Comparison of ENCODE assay signal across 8 cellular contexts in the genomic region with DNA sequence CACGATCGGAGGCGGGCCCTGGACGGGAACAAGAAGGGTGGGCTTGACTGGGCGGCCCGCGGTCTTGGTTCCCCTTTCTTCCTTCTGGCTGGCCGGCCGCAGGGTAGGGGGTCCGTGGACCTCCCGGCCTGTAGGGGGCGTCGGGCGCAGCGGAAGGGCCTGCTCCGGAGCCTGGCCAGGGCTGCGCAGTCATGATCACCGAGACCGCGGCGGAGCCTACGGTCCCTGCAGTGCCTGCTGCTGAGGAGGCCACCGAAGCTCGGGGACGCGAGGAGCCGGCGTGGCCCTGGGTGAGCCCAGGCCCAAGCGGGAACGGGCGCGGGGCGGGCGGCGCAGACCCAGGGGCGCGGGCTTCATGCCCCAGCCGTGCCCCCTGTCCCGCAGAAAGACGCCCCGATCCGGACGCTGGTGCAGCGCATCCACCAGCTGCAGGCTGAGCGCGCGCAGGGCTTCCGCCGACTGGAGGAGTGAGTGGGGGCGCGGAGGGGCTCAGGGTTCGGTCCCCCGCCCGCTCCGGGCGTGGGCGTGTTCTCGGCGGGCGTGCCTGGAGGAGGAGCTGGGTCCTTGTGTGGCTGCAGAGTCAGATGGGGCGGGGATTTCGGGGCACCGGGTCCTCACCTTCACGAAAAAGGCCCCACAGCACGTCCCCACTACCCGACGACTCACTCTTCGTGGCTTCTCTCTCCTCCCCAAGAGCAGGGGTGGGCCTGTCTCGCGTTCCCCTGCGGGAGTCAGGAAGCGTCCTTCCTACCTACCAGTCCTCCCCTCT. TPM values are rescaled to one million over a fixed set of nuclear protein-coding genes. Genes with fewer than 3 reads are reported as not detected.
DNase-seq lines count a peak whose midpoint lies in the region; ATAC-seq and TF ChIP-seq lines count a peak whose summit lies in the region.

A gene (plus strand): TSS at position 188 of the 769 bp plus-strand sequence. CDS start 4 bp downstream, at position 192.

- peak within 1 kb of the TSS; percentile 81 for H3K4me3 ChIP-seq in kidney epithelial cell (ENCODE audit: low read depth, low read length)

- TF ChIP-seq CTCF in kidney epithelial cell (IDR thresholded peaks at IDR 0.05; ENCODE audit: insufficient read depth, low read length, poor library complexity, severe bottlenecking) = peak; percentile 90

- no peaks in the 10 kb centered on the region for H3K36me3 ChIP-seq in kidney epithelial cell (ENCODE audit: control insufficient read depth, insufficient read depth, low read length)

- peak; percentile 84 for DNase-seq in AG08395 (ENCODE audit: low spot score)
- DNase-seq in NCI-H446 (lab: John Stamatoyannopoulos, UW) = peak; percentile 65 to 86
- DNase-seq in cerebellar cortex (ENCODE audit: low spot score) = peak; percentile 84
- DNase-seq in kidney epithelial cell (ENCODE audit: low read depth) = no peak
- DNase-seq in stimulated activated CD4-positive, alpha-beta T cell treated with anti-CD3 and anti-CD28 coated beads, Interleukin-15, amount 100 ng/mL, for 48 hours (ENCODE audit: low read depth in 2 of 2) = peak; percentile 74 to 78

- no peaks in the 10 kb centered on the region for H3K27me3 ChIP-seq in kidney epithelial cell (ENCODE audit: control insufficient read depth, insufficient read depth, low read length)

- ATAC-seq in GM18868 (IDR thresholded peaks at IDR 0.05; ENCODE audit: unreplicated experiment) (peak; percentile 79), HG03108 (IDR thresholded peaks at IDR 0.05; ENCODE audit: unreplicated experiment) (peak; percentile 82)
- peak; percentile 86 to 87 for ATAC-seq in activated CD4-positive, CD25-positive, alpha-beta regulatory T cell treated with anti-CD3 and anti-CD28 coated beads, Interleukin-2, amount 50 U/mL, for 24 hours

RNA-seq across cellular contexts. Expression of the gene that starts here (rescaled TPM):
- total RNA-seq in kidney epithelial cell = 119 and 136 TPM in 2 replicates
